Comparison of ENCODE assay signal across 8 cellular contexts in the genomic region with DNA sequence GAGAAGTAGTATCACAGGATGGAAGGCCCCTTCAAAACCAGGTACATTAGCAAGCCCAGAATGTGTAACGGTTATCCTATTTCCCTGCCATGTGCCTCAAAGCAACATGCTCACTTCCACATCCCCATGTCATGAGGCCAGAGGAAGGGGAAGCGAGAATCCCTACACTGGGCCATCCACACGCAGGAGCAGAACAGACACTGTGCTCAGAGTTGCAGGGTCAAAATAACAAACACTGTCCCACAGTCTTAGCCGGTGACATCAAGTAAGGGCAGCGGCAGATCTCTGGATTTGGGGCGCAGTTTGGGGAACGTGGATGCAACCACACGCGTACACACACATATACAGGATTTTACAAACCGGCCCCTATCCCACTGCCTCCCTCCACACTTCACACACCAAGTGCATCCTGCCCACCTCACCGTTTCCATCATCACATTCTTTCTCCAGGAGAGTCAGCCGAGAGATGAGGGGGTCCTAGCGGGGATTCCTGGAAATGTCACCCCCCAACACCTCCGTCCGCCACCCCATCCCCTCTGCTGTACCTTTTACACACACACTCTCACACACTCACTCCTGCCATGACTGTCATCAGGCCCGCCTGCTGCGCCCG. TPM values are rescaled to one million over a fixed set of nuclear protein-coding genes. Genes with fewer than 3 reads are reported as not detected.
DNase-seq lines count a peak whose midpoint lies in the region; ATAC-seq, FAIRE-seq and TF ChIP-seq lines count a peak whose summit lies in the region.

No MANE protein-coding gene starts in this region.

- no peak for ATAC-seq in GM18907 (IDR thresholded peaks at IDR 0.05; ENCODE audit: unreplicated experiment)

- H3K9me3 Mint-ChIP-seq in activated T-helper 2 cell treated with anti-CD3 and anti-CD28 coated beads, Interferon-gamma antibody, Interleukin-2, Interleukin-4, amounts not matched to agents 10 μg/mL and 5 μg/mL and 100 μg/mL, durations not matched to agents 14 hours and 24 hours and 36 hours: no peaks in the 10 kb centered on the region

- no peaks in the 10 kb centered on the region for H3K79me2 ChIP-seq in hepatocyte

- H3K4me2 ChIP-seq in hepatocyte: peak overlapping the region; percentile 98

- intact Hi-C loops in activated T-helper 2 cell treated with anti-CD3 and anti-CD28 coated beads, Interferon-gamma antibody, Interleukin-2, Interleukin-4, amounts not matched to agents 10 μg/mL and 5 μg/mL and 100 μg/mL, durations not matched to agents 14 hours and 24 hours and 36 hours (cut with micrococcal nuclease): loop anchor here (5.0 kb wide), 1 partner anchor 146 kb away; no protein-coding TSS in a partner anchor

- H3K4me1 Mint-ChIP-seq in activated T-helper 2 cell treated with anti-CD3 and anti-CD28 coated beads, Interferon-gamma antibody, Interleukin-2, Interleukin-4, amounts not matched to agents 10 μg/mL and 5 μg/mL and 100 μg/mL, durations not matched to agents 14 hours and 24 hours and 36 hours (ENCODE audit: low read depth): peaks cover 21% of the 10 kb centered on the region

- H3K36me3 ChIP-seq in hepatocyte (replicated peaks; ENCODE audit: insufficient read depth, low read depth): no peaks in the 10 kb centered on the region
- no peaks in the 10 kb centered on the region for H3K36me3 ChIP-seq in MG63

- peaks cover 36% of the 10 kb centered on the region for H3K27me3 Mint-ChIP-seq in activated T-helper 2 cell treated with anti-CD3 and anti-CD28 coated beads, Interferon-gamma antibody, Interleukin-2, Interleukin-4, amounts not matched to agents 10 μg/mL and 5 μg/mL and 100 μg/mL, durations not matched to agents 14 hours and 24 hours and 36 hours (ENCODE audit: low read depth)

- WGBS in hepatocyte (ENCODE audit: low lambda C conversion rate, missing lambda C conversion rate): 46% methylated on average over 18 of the region's 18 CpGs

- H3K4me1 ChIP-seq in hepatocyte (ENCODE audit: insufficient read depth): peaks cover 6% of the 10 kb centered on the region

- no peak overlapping the region for H3K27ac Mint-ChIP-seq in activated T-helper 2 cell treated with anti-CD3 and anti-CD28 coated beads, Interferon-gamma antibody, Interleukin-2, Interleukin-4, amounts not matched to agents 10 μg/mL and 5 μg/mL and 100 μg/mL, durations not matched to agents 14 hours and 24 hours and 36 hours

- no peaks in the 10 kb centered on the region for H4K20me1 ChIP-seq in hepatocyte (ENCODE audit: insufficient read depth, poor library complexity, severe bottlenecking)

- TF ChIP-seq CTCF in hepatocyte (IDR thresholded peaks at IDR 0.05; ENCODE audit: poor library complexity) (no peak), retinal pigment epithelial cell (conservative IDR thresholded peaks at IDR 0.05; ENCODE audit: low read depth, low read length) (no peak)

- H3K9me2 ChIP-seq in hepatocyte (replicated peaks; ENCODE audit: insufficient read depth): no peaks in the 10 kb centered on the region

- peak overlapping the region; percentile 65 for H3K4me3 Mint-ChIP-seq in activated T-helper 2 cell treated with anti-CD3 and anti-CD28 coated beads, Interferon-gamma antibody, Interleukin-2, Interleukin-4, amounts not matched to agents 10 μg/mL and 5 μg/mL and 100 μg/mL, durations not matched to agents 14 hours and 24 hours and 36 hours (ENCODE audit: low read depth)

- peak overlapping the region; percentile 97 for H2AFZ ChIP-seq in hepatocyte

- peak; percentile 4 for FAIRE-seq in HTR-8/SVneo (lab: Jason Lieb, UNC)

- no peaks in the 10 kb centered on the region for H3K36me3 Mint-ChIP-seq in activated T-helper 2 cell treated with anti-CD3 and anti-CD28 coated beads, Interferon-gamma antibody, Interleukin-2, Interleukin-4, amounts not matched to agents 10 μg/mL and 5 μg/mL and 100 μg/mL, durations not matched to agents 14 hours and 24 hours and 36 hours (ENCODE audit: low read depth)

- peak overlapping the region; percentile 89 for H3K4me3 ChIP-seq in hepatocyte
- H3K4me3 ChIP-seq in retinal pigment epithelial cell (ENCODE audit: low read length): peak overlapping the region; percentile 60
- no peak overlapping the region for H3K4me3 ChIP-seq in MG63

- DNase-seq in HTR-8/SVneo (ENCODE audit: insufficient read length, low spot score): no peak
- no peak for DNase-seq in activated T-helper 2 cell treated with anti-CD3 and anti-CD28 coated beads, Interferon-gamma antibody, Interleukin-2, Interleukin-4, amounts not matched to agents 10 μg/mL and 5 μg/mL and 100 μg/mL, durations not matched to agents 14 hours and 24 hours and 36 hours (ENCODE audit: low spot score)
- no peak for DNase-seq in hepatocyte (ENCODE audit: low spot score)
- DNase-seq in retinal pigment epithelial cell (ENCODE audit: low read depth): no peak
- no peak for DNase-seq in MG63
- no peak for DNase-seq in NCI-H524 treated with DMSO at 0.1 percent for 48 hours (lab: John Stamatoyannopoulos, UW)
- no peak for DNase-seq in stimulated activated CD4-positive, alpha-beta T cell treated with anti-CD3 and anti-CD28 coated beads, Interleukin-4, amount 100 ng/mL, for 4 hours

- H3K9me3 ChIP-seq in hepatocyte (ENCODE audit: low read depth): no peaks in the 10 kb centered on the region
- H3K9me3 ChIP-seq in MG63: no peaks in the 10 kb centered on the region

- H3K27ac ChIP-seq in hepatocyte: peak overlapping the region; percentile 56

- H3K27me3 ChIP-seq in hepatocyte (peaks cover 10% of the 10 kb centered on the region), MG63 (no peaks in the 10 kb centered on the region)

RNA-seq across cellular contexts. Expression of a gene that starts 0.8 kb away (rescaled TPM):
- total RNA-seq in activated T-helper 2 cell treated with anti-CD3 and anti-CD28 coated beads, Interferon-gamma antibody, Interleukin-2, Interleukin-4, amounts not matched to agents 10 μg/mL and 5 μg/mL and 100 μg/mL, durations not matched to agents 14 hours and 24 hours and 36 hours: 0.98 and 0.99 TPM in 2 replicates
- 6.4 and 12.0 TPM in 2 replicates for total RNA-seq in hepatocyte
- 1.2 and 1.5 TPM in 2 replicates for polyA plus RNA-seq in hepatocyte
- total RNA-seq in MG63 (2014; rRNA removed; shearing (Covaris generic); ENCODE audit: low replicate concordance): under 0.01 TPM in 1 of 2 replicates, not detected in the other
